Comparison of ENCODE assay signal across 8 cellular contexts in genomic region chr2:126971481-126972271, GRCh38.
DNase-seq lines count a peak whose midpoint lies in the region; ATAC-seq and TF ChIP-seq lines count a peak whose summit lies in the region.

No MANE protein-coding gene starts in this region.

- peaks cover 67% of the 10 kb centered on the region for H3K27me3 Mint-ChIP-seq in activated naive CD4-positive, alpha-beta T cell treated with anti-CD3 and anti-CD28 coated beads, Interleukin-2, amount 10 ng/mL, durations not matched to agents 7 days and 5 days

- H3K4me3 ChIP-seq in DOHH2 (ENCODE audit: low read length) (0 out of 2 replicates have a peak overlapping the region, but pooled peaks have one; percentile 18), transverse colon (peak overlapping the region; percentile 10 to 59 (median 34))

- no peaks in the 10 kb centered on the region for H3F3A ChIP-seq in DOHH2 (ENCODE audit: control insufficient read depth, insufficient read depth)

- no peaks in the 10 kb centered on the region for H3K9me3 Mint-ChIP-seq in activated naive CD4-positive, alpha-beta T cell treated with anti-CD3 and anti-CD28 coated beads, Interleukin-2, amount 10 ng/mL, durations not matched to agents 7 days and 5 days

- ATAC-seq in GM21723 (IDR thresholded peaks at IDR 0.05; ENCODE audit: unreplicated experiment), result peak; percentile 94

- no peak for TF ChIP-seq EP300 in transverse colon (IDR thresholded peaks at IDR 0.05; ENCODE audit: low read depth)

- H3K9me3 ChIP-seq in DOHH2 (ENCODE audit: control insufficient read depth, insufficient read depth, low read length) (no peaks in the 10 kb centered on the region), transverse colon (no peaks in the 10 kb centered on the region)

- H3K27ac ChIP-seq in DOHH2 (ENCODE audit: low read depth, low read length) (no peak overlapping the region), transverse colon (peak overlapping the region in 3 of 4 donors; percentile 56 to 65 (median 57))

- TF ChIP-seq CTCF in DOHH2 (IDR thresholded peaks at IDR 0.05; ENCODE audit: low read depth, low read length, poor library complexity, severe bottlenecking), result peak; percentile 84
- TF ChIP-seq CTCF in transverse colon (IDR thresholded peaks at IDR 0.05), result peak; percentile 87 to 97 (median 96)

- H3K9me2 ChIP-seq in DOHH2 (replicated peaks; ENCODE audit: control insufficient read depth, low read length), result no peaks in the 10 kb centered on the region

- TF ChIP-seq POLR2A in transverse colon (IDR thresholded peaks at IDR 0.05), result no peak

- in situ Hi-C loops in transverse colon (cut with MboI; ENCODE audit: low pct_ligation_motif_present in 1 of 4, low pct_unique_long_range_greater_than_20kb in 1 of 4, low sequenced_read_pairs in 3 of 4), result no loop called here

- peaks cover 17% of the 10 kb centered on the region for H3K27me3 ChIP-seq in DOHH2 (ENCODE audit: control insufficient read depth, low read length)
- H3K27me3 ChIP-seq in transverse colon, result no peaks in the 10 kb centered on the region

- peak overlapping the region; percentile 33 for H3K4me3 Mint-ChIP-seq in activated naive CD4-positive, alpha-beta T cell treated with anti-CD3 and anti-CD28 coated beads, Interleukin-2, amount 10 ng/mL, durations not matched to agents 7 days and 5 days

- DNase-seq in KG1 (lab: John Stamatoyannopoulos, UW) (peak; percentile 62), SK-N-DZ (ENCODE audit: low spot score) (peak; percentile 79), glomerular endothelial cell (ENCODE audit: extremely low read depth, low read depth, low spot score) (peak; percentile 18), pons (ENCODE audit: low spot score) (peak; percentile 58), transverse colon (peak; percentile 78)
- peak; percentile 74 for DNase-seq in activated naive CD4-positive, alpha-beta T cell treated with anti-CD3 and anti-CD28 coated beads, Interleukin-2, amount 10 ng/mL, durations not matched to agents 7 days and 5 days

- H3K79me2 ChIP-seq in DOHH2 (ENCODE audit: control insufficient read depth, low read length), result no peaks in the 10 kb centered on the region

- peak overlapping the region; percentile 52 for H3K4me2 ChIP-seq in DOHH2 (ENCODE audit: low read length)

- CTCF ChIA-PET in activated naive CD4-positive, alpha-beta T cell treated with anti-CD3 and anti-CD28 coated beads, Interleukin-2, amount 10 ng/mL, durations not matched to agents 7 days and 5 days (lab: Charles Lee), result interaction anchor here (0.6 to 2.0 kb wide), 16 partner anchors 12 to 444 kb away, joined by 3 to 8 read pairs (median 3); no protein-coding TSS in a partner anchor

- no peaks in the 10 kb centered on the region for H3K36me3 ChIP-seq in DOHH2 (ENCODE audit: control insufficient read depth, low read length)
- no peaks in the 10 kb centered on the region for H3K36me3 ChIP-seq in transverse colon

- peaks cover 3% of the 10 kb centered on the region for H3K4me1 Mint-ChIP-seq in activated naive CD4-positive, alpha-beta T cell treated with anti-CD3 and anti-CD28 coated beads, Interleukin-2, amount 10 ng/mL, durations not matched to agents 7 days and 5 days

- H4K20me1 ChIP-seq in DOHH2 (ENCODE audit: control insufficient read depth, insufficient read depth, low read depth, low read length), result no peaks in the 10 kb centered on the region

- 2% methylated on average over 25 of the region's 43 CpGs; no CpG with 5 or more reads in 1 of the 2 donors for whole genome bisulfite sequencing in transverse colon (ENCODE audit: low coverage in 1 of 2), 2 donors

- intact Hi-C loops in transverse colon (cut with DNase I; ENCODE audit: low total_unique reads), result no loop called here

- H3K36me3 Mint-ChIP-seq in activated naive CD4-positive, alpha-beta T cell treated with anti-CD3 and anti-CD28 coated beads, Interleukin-2, amount 10 ng/mL, durations not matched to agents 7 days and 5 days, result no peaks in the 10 kb centered on the region

- H3K27ac Mint-ChIP-seq in activated naive CD4-positive, alpha-beta T cell treated with anti-CD3 and anti-CD28 coated beads, Interleukin-2, amount 10 ng/mL, durations not matched to agents 7 days and 5 days, result no peak overlapping the region

- peaks cover 10% of the 10 kb centered on the region for H3K4me1 ChIP-seq in DOHH2 (ENCODE audit: control insufficient read depth, low read length)
- H3K4me1 ChIP-seq in transverse colon, result peaks cover 3 to 13% (median 7%) of the 10 kb centered on the region in 4 donors

Comparison
In these comparisons a context has a peak if more than half of its experiments do, and no peak if none do; other contexts are left out.
1. DNase-seq: peak in every context shown above with its lines; median percentile 79 in SK-N-DZ; 78 in transverse colon; 74 in activated naive CD4-positive, alpha-beta T cell treated with anti-CD3 and anti-CD28 coated beads, Interleukin-2, amount 10 ng/mL, durations not matched to agents 7 days and 5 days; 62 in KG1; 58 in pons; 18 in glomerular endothelial cell.